8 cellular contexts compared by ENCODE assay signal in the genomic region with DNA sequence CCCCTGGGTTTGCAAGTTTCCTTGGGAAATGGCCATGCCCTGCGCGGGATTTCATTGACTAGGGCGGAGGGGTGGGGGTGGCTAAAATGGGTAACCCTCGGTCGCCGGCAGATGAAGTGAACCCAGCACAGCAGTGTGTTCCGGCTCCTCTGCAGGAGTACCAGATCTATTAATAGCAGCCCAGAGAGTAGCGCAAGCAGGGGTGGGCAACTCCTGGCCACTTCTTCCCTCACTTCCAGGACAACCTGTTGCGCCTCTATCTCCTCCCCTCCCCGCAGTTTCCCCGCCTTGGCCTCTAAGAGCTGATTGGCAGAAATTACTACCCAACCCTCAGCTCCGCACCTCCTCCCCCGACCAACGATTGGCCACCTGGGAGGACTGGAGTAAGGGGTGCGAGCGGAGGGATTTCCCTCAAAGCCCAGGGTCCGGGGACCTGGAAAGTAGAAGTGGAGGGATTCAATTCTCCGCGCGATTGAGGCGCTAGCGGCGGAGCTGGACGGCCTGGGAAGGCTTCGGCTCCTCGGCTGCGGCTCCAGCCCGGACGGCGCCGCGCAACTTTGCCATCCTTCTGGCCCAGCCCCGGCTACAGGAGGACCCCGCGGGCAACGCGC. TPM values are rescaled to one million over a fixed set of nuclear protein-coding genes. Genes with fewer than 3 reads are reported as not detected.
DNase-seq lines count a peak whose midpoint lies in the region; ATAC-seq and TF ChIP-seq lines count a peak whose summit lies in the region.

A gene with protein sequence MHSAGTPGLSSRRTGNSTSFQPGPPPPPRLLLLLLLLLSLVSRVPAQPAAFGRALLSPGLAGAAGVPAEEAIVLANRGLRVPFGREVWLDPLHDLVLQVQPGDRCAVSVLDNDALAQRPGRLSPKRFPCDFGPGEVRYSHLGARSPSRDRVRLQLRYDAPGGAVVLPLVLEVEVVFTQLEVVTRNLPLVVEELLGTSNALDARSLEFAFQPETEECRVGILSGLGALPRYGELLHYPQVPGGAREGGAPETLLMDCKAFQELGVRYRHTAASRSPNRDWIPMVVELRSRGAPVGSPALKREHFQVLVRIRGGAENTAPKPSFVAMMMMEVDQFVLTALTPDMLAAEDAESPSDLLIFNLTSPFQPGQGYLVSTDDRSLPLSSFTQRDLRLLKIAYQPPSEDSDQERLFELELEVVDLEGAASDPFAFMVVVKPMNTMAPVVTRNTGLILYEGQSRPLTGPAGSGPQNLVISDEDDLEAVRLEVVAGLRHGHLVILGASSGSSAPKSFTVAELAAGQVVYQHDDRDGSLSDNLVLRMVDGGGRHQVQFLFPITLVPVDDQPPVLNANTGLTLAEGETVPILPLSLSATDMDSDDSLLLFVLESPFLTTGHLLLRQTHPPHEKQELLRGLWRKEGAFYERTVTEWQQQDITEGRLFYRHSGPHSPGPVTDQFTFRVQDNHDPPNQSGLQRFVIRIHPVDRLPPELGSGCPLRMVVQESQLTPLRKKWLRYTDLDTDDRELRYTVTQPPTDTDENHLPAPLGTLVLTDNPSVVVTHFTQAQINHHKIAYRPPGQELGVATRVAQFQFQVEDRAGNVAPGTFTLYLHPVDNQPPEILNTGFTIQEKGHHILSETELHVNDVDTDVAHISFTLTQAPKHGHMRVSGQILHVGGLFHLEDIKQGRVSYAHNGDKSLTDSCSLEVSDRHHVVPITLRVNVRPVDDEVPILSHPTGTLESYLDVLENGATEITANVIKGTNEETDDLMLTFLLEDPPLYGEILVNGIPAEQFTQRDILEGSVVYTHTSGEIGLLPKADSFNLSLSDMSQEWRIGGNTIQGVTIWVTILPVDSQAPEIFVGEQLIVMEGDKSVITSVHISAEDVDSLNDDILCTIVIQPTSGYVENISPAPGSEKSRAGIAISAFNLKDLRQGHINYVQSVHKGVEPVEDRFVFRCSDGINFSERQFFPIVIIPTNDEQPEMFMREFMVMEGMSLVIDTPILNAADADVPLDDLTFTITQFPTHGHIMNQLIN (N-terminal part only) (plus strand): TSS at position 443 of the 611 bp plus-strand sequence. CDS start 268 bp downstream, outside the sequence.

- H3K27me3 ChIP-seq in Caco-2 (replicated peaks; ENCODE audit: control insufficient read depth, insufficient read depth, low read length) (no peaks in the 10 kb centered on the region), prostate gland (replicated peaks; ENCODE audit: insufficient read depth) (no peaks in the 10 kb centered on the region)

- POLR2A ChIA-PET in Caco-2 (lab: Charles Lee), result interaction anchor here (0.7 to 1.7 kb wide), 4 partner anchors 11 to 337 kb away, joined by 3 to 11 read pairs (median 6); a partner anchor contains a TSS

- WGBS in prostate gland, result 1% methylated on average over 37 of the region's 37 CpGs

- H3K27ac ChIP-seq in prostate gland, result no peak within 1 kb of the TSS

- TF ChIP-seq CTCF in Caco-2 (IDR thresholded peaks at IDR 0.05; ENCODE audit: insufficient read depth in 1 of 2, low read depth in 1 of 2, low read length in 1 of 2, severe bottlenecking in 1 of 2, unreplicated experiment in 1 of 2) (no peak), prostate gland (IDR thresholded peaks at IDR 0.05) (no peak)

- peaks cover 50% of the 10 kb centered on the region for H3K36me3 Mint-ChIP-seq in Caco-2 (ENCODE audit: insufficient read depth, unreplicated experiment)

- H3K4me1 ChIP-seq in Caco-2 (peaks cover 25% of the 10 kb centered on the region), prostate gland (replicated peaks) (no peaks in the 10 kb centered on the region)

- peak within 1 kb of the TSS; percentile 50 for H3K27ac Mint-ChIP-seq in Caco-2 (ENCODE audit: unreplicated experiment)

- CTCF ChIA-PET in Caco-2 (lab: Charles Lee), result interaction anchor here (0.7 to 2.5 kb wide), 9 partner anchors 16 to 227 kb away, joined by 3 to 20 read pairs (median 5); no protein-coding TSS in a partner anchor

- ATAC-seq in left ventricle myocardium superior, result peak; percentile 80
- no peak for ATAC-seq in HG03108 (IDR thresholded peaks at IDR 0.05; ENCODE audit: unreplicated experiment)
- no peak for ATAC-seq in GM21529 (IDR thresholded peaks at IDR 0.05; ENCODE audit: unreplicated experiment)

- peak within 1 kb of the TSS; percentile 92 for H3K4me3 Mint-ChIP-seq in Caco-2 (ENCODE audit: unreplicated experiment)

- peaks cover 6% of the 10 kb centered on the region for H3K4me1 Mint-ChIP-seq in Caco-2 (ENCODE audit: low read depth, unreplicated experiment)

- no peaks in the 10 kb centered on the region for H3K9me3 Mint-ChIP-seq in Caco-2 (ENCODE audit: unreplicated experiment)

- peak within 1 kb of the TSS; percentile 82 for H3K4me3 ChIP-seq in Caco-2 (ENCODE audit: low read depth, low read length)
- H3K4me3 ChIP-seq in prostate gland, result peak within 1 kb of the TSS; percentile 29 to 35

- H3K9me3 ChIP-seq in Caco-2, result no peaks in the 10 kb centered on the region
- H3K9me3 ChIP-seq in prostate gland, result no peaks in the 10 kb centered on the region

- H3K27me3 Mint-ChIP-seq in Caco-2 (ENCODE audit: insufficient read depth, unreplicated experiment), result no peaks in the 10 kb centered on the region

- intact Hi-C loops in Caco-2 (cut with micrococcal nuclease; ENCODE audit: unreplicated experiment) (loop anchor here (1.0 to 5.0 kb wide), 8 partner anchors 12 to 336 kb away; no protein-coding TSS in a partner anchor), left ventricle myocardium superior (cut with micrococcal nuclease) (no loop called here), prostate gland (cut with DNase I) (loop anchor here (2.0 to 5.0 kb wide), 3 partner anchors 80 to 231 kb away; no protein-coding TSS in a partner anchor)

- no peaks in the 10 kb centered on the region; the same call in 1 of the 2 replicates for H3K36me3 ChIP-seq in Caco-2 (ENCODE audit: control insufficient read depth, insufficient read depth, low read length)
- H3K36me3 ChIP-seq in prostate gland, result no peaks in the 10 kb centered on the region

- no TSS peak for BruUV-seq in Caco-2 (replicated peaks; lab: Mats Ljungman, UMichigan)

- peak; percentile 93 to 94 for DNase-seq in Caco-2
- DNase-seq in NCI-H1092 treated with DMSO at 0.1 percent for 48 hours (lab: John Stamatoyannopoulos, UW), result peak; percentile 86
- peak; percentile 71 for DNase-seq in SW480 (ENCODE audit: low spot score)
- DNase-seq in left ventricle myocardium superior, result peak; percentile 34
- peak; percentile 46 for DNase-seq in prostate gland (ENCODE audit: low spot score)
- no peak for DNase-seq in stimulated activated CD4-positive, alpha-beta T cell treated with anti-CD3 and anti-CD28 coated beads, Interleukin-4, amount 100 ng/mL, for 4 hours

- TF ChIP-seq POLR2A in prostate gland (IDR thresholded peaks at IDR 0.05), result no peak

RNA-seq across cellular contexts. Expression of the gene that starts here (rescaled TPM):
- total RNA-seq in Caco-2 (2022) (35.5 and 42.6 TPM in 2 replicates), left ventricle myocardium superior (0.64 TPM), prostate gland (1 to 10 TPM; 3.1 to 5.9 TPM)

Comparison
In these comparisons a context has a peak if more than half of its experiments do, and no peak if none do; other contexts are left out.
1. Peak in DNase-seq and ATAC-seq in left ventricle myocardium superior; RNA of the gene not detected or under 1 TPM.
2. DNase-seq: peak in Caco-2 (2 of 2), NCI-H1092 treated with DMSO at 0.1 percent for 48 hours (single experiment), SW480 (single experiment) and prostate gland (single experiment); none in stimulated activated CD4-positive, alpha-beta T cell treated with anti-CD3 and anti-CD28 coated beads, Interleukin-4, amount 100 ng/mL, for 4 hours (0 of 2).